ENCODE assay signal across 1 cellular context in genomic region chr3:65902304-65902793, GRCh38.
TF ChIP-seq lines count a peak whose summit lies in the region.

No MANE protein-coding gene starts in this region.

TF ChIP-seq in HEK293, 187 proteins besides CTCF, POLR2A, EP300 and RAD21 (continued from another document):
- TF ChIP-seq ZBTB48 (tag by site-specific recombination; IDR thresholded peaks at IDR 0.05) (0 out of 2 replicates have a peak, but pooled peaks have one; percentile 24), ZNF404 (tag by site-specific recombination; IDR thresholded peaks at IDR 0.05) (no peak), ZNF518A (tag by site-specific recombination; conservative IDR thresholded peaks at IDR 0.05; ENCODE audit: low read depth) (no peak), SCRT1 (tag by site-specific recombination; IDR thresholded peaks at IDR 0.05; ENCODE audit: borderline replicate concordance) (0 out of 2 replicates have a peak, but pooled peaks have one; percentile 29), TCF7L2 (IDR thresholded peaks at IDR 0.05; ENCODE audit: borderline replicate concordance, low read depth, low read length) (no peak)
